Comparison of ENCODE assay signal across 8 cellular contexts in genomic region chr14:31811693-31812628, GRCh38.
DNase-seq lines count a peak whose midpoint lies in the region; ATAC-seq, FAIRE-seq and TF ChIP-seq lines count a peak whose summit lies in the region.
"Not testable (repeated sequence)": the region's sequence is repeated elsewhere in the genome, so short reads cannot be mapped to it uniquely, and the experiment has no call there.

No MANE protein-coding gene starts in this region.

- H3K9me1 ChIP-seq in endothelial cell of umbilical vein (replicated peaks; ENCODE audit: control insufficient read depth, extremely low read depth, insufficient read depth, low read length): not testable (repeated sequence)

- peak; percentile 24 to 64 for TF ChIP-seq RAD21 in liver (IDR thresholded peaks at IDR 0.05)

- H2BK120ac ChIP-seq in H9 (ENCODE audit: low read depth, low read length, poor library complexity, severe bottlenecking): not testable (repeated sequence)

- dilution Hi-C loops in endothelial cell of umbilical vein (cut with MboI; ENCODE audit: extremely low pct_ligation_motif_present, low sequenced_read_pairs): not testable (repeated sequence)

- H3K27ac Mint-ChIP-seq in H9 (peak overlapping the region in 2 of 3 experiments; percentile 47 to 80; a peak in 2 of 7 replicates), WTC11 (peak overlapping the region; percentile 13; the same call in 1 of the 2 replicates)
- H3K27ac Mint-ChIP-seq in progenitor cell of endocrine pancreas: not testable (repeated sequence)

- not testable (repeated sequence) for H3T11ph ChIP-seq in H9 (ENCODE audit: low read length)

- peak; percentile 43 for FAIRE-seq in endothelial cell of umbilical vein (lab: Jason Lieb, UNC)

- not testable (repeated sequence) for H3K27me3 ChIP-seq in H9 (ENCODE audit: insufficient read depth, low read length); NT2/D1 (ENCODE audit: insufficient read depth, insufficient read length); endothelial cell of umbilical vein (ENCODE audit: control insufficient read depth in 2 of 2, insufficient read depth in 2 of 2, low read length in 2 of 2); right cardiac atrium (ENCODE audit: control insufficient read depth, insufficient read depth); liver (ENCODE audit: control insufficient read depth in 4 of 4, insufficient read depth in 4 of 4, low read length in 3 of 4)

- CTCF ChIA-PET in WTC11 (lab: Charles Lee): interaction anchor here (1.4 kb wide), 1 partner anchor 9 kb away, joined by 5 read pairs; no protein-coding TSS in a partner anchor
- CTCF ChIA-PET in endothelial cell of umbilical vein (lab: Charles Lee): not testable (repeated sequence)

- peak; percentile 65 for ATAC-seq in WTC11
- not testable (repeated sequence) for ATAC-seq in right cardiac atrium

- H2AFZ ChIP-seq in H9 (ENCODE audit: low read length); endothelial cell of umbilical vein (ENCODE audit: low read depth, low read length): not testable (repeated sequence)

- not testable (repeated sequence) for H3K79me1 ChIP-seq in H9 (ENCODE audit: insufficient read depth, low read depth, low read length, poor library complexity, severe bottlenecking)

- not testable (repeated sequence) for H3K23me2 ChIP-seq in H9 (ENCODE audit: insufficient read length, low read depth, low read length, poor library complexity, severe bottlenecking)

- H2BK15ac ChIP-seq in H9 (ENCODE audit: low read depth, low read length): not testable (repeated sequence)

- intact Hi-C loops in endothelial cell of umbilical vein (cut with micrococcal nuclease); right cardiac atrium (cut with DNase I): not testable (repeated sequence)

- peak; percentile 44 for DNase-seq in DMS53 (lab: John Stamatoyannopoulos, UW)
- peak; percentile 39 for DNase-seq in H9
- peak; percentile 15 for DNase-seq in NT2/D1 (ENCODE audit: low read depth, low spot score)
- peak; percentile 40 for DNase-seq in WTC11 (ENCODE audit: low spot score)
- DNase-seq in endothelial cell of umbilical vein (ENCODE audit: low read depth, low spot score): not testable (repeated sequence)
- peak in 2 of 3 donors; percentile 15 to 21 for DNase-seq in right cardiac atrium
- peak; percentile 12 for DNase-seq in progenitor cell of endocrine pancreas (ENCODE audit: low spot score, unreplicated experiment)

- not testable (repeated sequence) for H3K56ac ChIP-seq in H9 (ENCODE audit: insufficient read length, low read depth, low read length)

- H4K8ac ChIP-seq in H9 (replicated peaks; ENCODE audit: insufficient read length, low read depth, low read length): not testable (repeated sequence)

- not testable (repeated sequence) for H3K79me2 ChIP-seq in H9 (ENCODE audit: insufficient read depth, low read length); endothelial cell of umbilical vein (ENCODE audit: control insufficient read depth, insufficient read depth, low read length)

- POLR2A ChIA-PET in WTC11 (lab: Charles Lee); endothelial cell of umbilical vein (lab: Charles Lee): not testable (repeated sequence)

- H3K14ac ChIP-seq in H9 (ENCODE audit: insufficient read depth, low read length): not testable (repeated sequence)

- TF ChIP-seq POLR2A in endothelial cell of umbilical vein (IDR thresholded peaks at IDR 0.05; ENCODE audit: low read depth, low read length): not testable (repeated sequence)

- not testable (repeated sequence) for H2BK12ac ChIP-seq in H9 (ENCODE audit: insufficient read length, low read depth, low read length)

- H3K18ac ChIP-seq in H9 (ENCODE audit: insufficient read length, low read depth, low read length): not testable (repeated sequence)

- not testable (repeated sequence) for H3K27me3 Mint-ChIP-seq in H9 (ENCODE audit: low read depth); WTC11 (ENCODE audit: low read depth); progenitor cell of endocrine pancreas

- H3K9ac ChIP-seq in H9 (ENCODE audit: extremely low read depth, insufficient read length, low read length); NT2/D1 (ENCODE audit: insufficient read length, low read depth); endothelial cell of umbilical vein (replicated peaks; ENCODE audit: extremely low read depth, insufficient read depth, low read length); liver (ENCODE audit: low read depth in 1 of 2, low read length in 2 of 2): not testable (repeated sequence)

- not testable (repeated sequence) for H3K4me3 Mint-ChIP-seq in H9; WTC11; progenitor cell of endocrine pancreas (ENCODE audit: low read depth)

- H3K4me2 ChIP-seq in H9 (ENCODE audit: insufficient read depth, insufficient read length, low read length); endothelial cell of umbilical vein (ENCODE audit: insufficient read depth, low read length): not testable (repeated sequence)

- H3K36me3 ChIP-seq in NT2/D1 (ENCODE audit: insufficient read depth, insufficient read length, low read length); endothelial cell of umbilical vein (ENCODE audit: control insufficient read depth in 2 of 2, extremely low read depth in 1 of 2, insufficient read depth in 2 of 2, low read length in 2 of 2); liver (ENCODE audit: control insufficient read depth in 4 of 4, insufficient read depth in 3 of 4, low read depth in 1 of 4, low read length in 3 of 4): not testable (repeated sequence)

- not testable (repeated sequence) for H3K9me3 ChIP-seq in H9 (ENCODE audit: control insufficient read depth, low read depth, low read length); NT2/D1 (ENCODE audit: insufficient read depth, low read length); endothelial cell of umbilical vein (replicated peaks; ENCODE audit: control insufficient read depth, insufficient read depth, low read length); right cardiac atrium (ENCODE audit: control insufficient read depth, low read length); liver (ENCODE audit: control insufficient read depth in 4 of 4, low read length in 3 of 4)

- not testable (repeated sequence) for H3K4me1 ChIP-seq in H9 (ENCODE audit: insufficient read depth, low read length); NT2/D1 (ENCODE audit: insufficient read depth, insufficient read length); endothelial cell of umbilical vein (ENCODE audit: control insufficient read depth, extremely low read depth, insufficient read depth, low read length); right cardiac atrium (ENCODE audit: control insufficient read depth, insufficient read depth, low read length); liver (ENCODE audit: control insufficient read depth in 4 of 4, insufficient read depth in 4 of 4, low read length in 3 of 4)

- H3K4me1 Mint-ChIP-seq in H9 (peaks cover 8 to 12% of the 10 kb centered on the region in 2 experiments), WTC11 (peaks cover 12% of the 10 kb centered on the region)
- not testable (repeated sequence) for H3K4me1 Mint-ChIP-seq in progenitor cell of endocrine pancreas (ENCODE audit: low read depth)

- H4K5ac ChIP-seq in H9 (ENCODE audit: insufficient read length, low read depth, low read length): not testable (repeated sequence)

- not testable (repeated sequence) for H4K20me1 ChIP-seq in H9 (ENCODE audit: control insufficient read depth, insufficient read depth, insufficient read length); endothelial cell of umbilical vein (replicated peaks; ENCODE audit: control insufficient read depth, extremely low read depth, insufficient read depth, low read length)

- not testable (repeated sequence) for H3K27ac ChIP-seq in H9 (ENCODE audit: insufficient read length, low read depth, low read length); endothelial cell of umbilical vein (ENCODE audit: insufficient read depth, low read depth, low read length); right cardiac atrium (ENCODE audit: low read length); liver (ENCODE audit: low read depth in 1 of 2, low read length in 2 of 2)

- TF ChIP-seq CTCF in H9 (conservative IDR thresholded peaks at IDR 0.05); WTC11 (IDR thresholded peaks at IDR 0.05); endothelial cell of umbilical vein (IDR thresholded peaks at IDR 0.05; ENCODE audit: extremely low read depth in 1 of 2, insufficient read depth in 1 of 2, low read depth in 1 of 2, low read length in 2 of 2); liver (IDR thresholded peaks at IDR 0.05; ENCODE audit: low read depth, low read length, missing input control); progenitor cell of endocrine pancreas (IDR thresholded peaks at IDR 0.05; ENCODE audit: unreplicated experiment): not testable (repeated sequence)

- not testable (repeated sequence) for H3K4me3 ChIP-seq in NT2/D1 (ENCODE audit: insufficient read length, low read depth); endothelial cell of umbilical vein (replicated peaks in 1 of 3; ENCODE audit: insufficient read depth in 1 of 3, low read depth in 1 of 3, low read length in 3 of 3); right cardiac atrium (ENCODE audit: low read length); liver (ENCODE audit: low read depth in 1 of 3, low read length in 3 of 3)

- H4K91ac ChIP-seq in H9 (ENCODE audit: insufficient read length, low read depth, low read length): not testable (repeated sequence)

- WGBS in H9 (ENCODE audit: extremely low coverage, insufficient read length, low lambda C conversion rate): no CpG with 5 or more reads among the region's 15 CpGs
- WGBS in right cardiac atrium: 82% methylated on average over 15 of the region's 15 CpGs
- 80% methylated on average over 15 of the region's 15 CpGs for WGBS in liver

- H2BK5ac ChIP-seq in H9 (ENCODE audit: insufficient read length, low read length): not testable (repeated sequence)

- not testable (repeated sequence) for H3K23ac ChIP-seq in H9 (ENCODE audit: insufficient read length, low read depth, low read length)

- not testable (repeated sequence) for H3K4ac ChIP-seq in H9 (ENCODE audit: low read depth, low read length)

- BruUV-seq in endothelial cell of umbilical vein (replicated peaks; lab: Mats Ljungman, UMichigan): not testable (repeated sequence)

- H2AK5ac ChIP-seq in H9 (ENCODE audit: insufficient read length, low read length): not testable (repeated sequence)

- H3K36me3 Mint-ChIP-seq in H9 (ENCODE audit: insufficient read depth in 1 of 3, low read depth in 3 of 3); WTC11: not testable (repeated sequence)
- H3K36me3 Mint-ChIP-seq in progenitor cell of endocrine pancreas (ENCODE audit: insufficient read depth): peaks cover 27% of the 10 kb centered on the region

- not testable (repeated sequence) for H2BK20ac ChIP-seq in H9 (ENCODE audit: low read depth, low read length, poor library complexity, severe bottlenecking)

- H3K9me3 Mint-ChIP-seq in H9 (peaks cover 4 to 11% of the 10 kb centered on the region in 2 experiments; a peak in 3 of 5 replicates), WTC11 (peaks cover 52% of the 10 kb centered on the region), progenitor cell of endocrine pancreas (ENCODE audit: low read depth) (peaks cover 34% of the 10 kb centered on the region)
